In genomic region chr15:95196176-95196915, GRCh38 we compare ENCODE assay signal across 18 cellular contexts.
DNase-seq lines count a peak whose midpoint lies in the region; ATAC-seq and TF ChIP-seq lines count a peak whose summit lies in the region.
"Had no signal": no experiment of that assay in that cellular context is flagged by ENCODE, and none has a peak within 500 bp of the region (broad histone marks: within the 10 kb centered on the region; RNA-seq: fewer than 3 reads in every experiment).

No MANE protein-coding gene starts in this region.

- peak overlapping the region; percentile 45 for H3K18ac ChIP-seq in trophoblast cell (ENCODE audit: low read length)

- peak overlapping the region; percentile 37 for H2BK12ac ChIP-seq in trophoblast cell (ENCODE audit: low read length)

- peaks cover 17% of the 10 kb centered on the region for H3K4me1 ChIP-seq in PC-9 (replicated peaks; ENCODE audit: insufficient read depth)
- peaks cover 0 to 4% of the 10 kb centered on the region in 2 experiments for H3K4me1 ChIP-seq in trophoblast cell (ENCODE audit: control insufficient read depth in 1 of 2, insufficient read depth in 2 of 2, low read length in 2 of 2)
- H3K4me1 ChIP-seq: lower lobe of right lung had no signal

- DNase-seq in Daoy (ENCODE audit: low read depth) (peak; percentile 11), PC-9 (peak; percentile 9 to 70), epithelial cell of esophagus (ENCODE audit: low read depth) (peak; percentile 18), trophoblast cell (peak; percentile 81 to 91)
- no peak for DNase-seq in activated CD4-positive, alpha-beta T cell treated with anti-CD3 and anti-CD28 coated beads, Interleukin-2, amount 50 U/mL, for 4 hours
- DNase-seq in effector CD8-positive, alpha-beta T cell (lab: John Stamatoyannopoulos, UW) = no peak
- DNase-seq: CD4-positive, alpha-beta T cell; DMS79; lower lobe of right lung; naive B cell; NCI-H1930; NCI-H510A treated with DMSO at 0.1 percent for 48 hours; SIG-M5; tibial artery had no signal

- intact Hi-C loops in PC-9 (cut with micrococcal nuclease; ENCODE audit: unreplicated experiment) = no loop called here

- H3K14ac ChIP-seq in trophoblast cell (ENCODE audit: low read length) = peak overlapping the region; percentile 61

- H3K9ac ChIP-seq in trophoblast cell (ENCODE audit: low read length) = no peak overlapping the region

- WGBS in trophoblast cell (ENCODE audit: extremely low coverage, insufficient coverage, insufficient read length) = no CpG with 5 or more reads among the region's 17 CpGs

- no peak overlapping the region for H3K23ac ChIP-seq in trophoblast cell (ENCODE audit: low read length)

- H3K4me3 ChIP-seq in PC-9 = peak overlapping the region; percentile 42; the same call in 1 of the 2 replicates
- H3K4me3 ChIP-seq in epithelial cell of esophagus (ENCODE audit: low read length) = peak overlapping the region; percentile 38
- H3K4me3 ChIP-seq in trophoblast cell (ENCODE audit: low read depth, low read length) = no peak overlapping the region
- H3K4me3 ChIP-seq: cardiac muscle cell, lower lobe of right lung, tibial artery had no signal

- H3K27me3 ChIP-seq in PC-9 (ENCODE audit: insufficient read depth, low read depth) (no peaks in the 10 kb centered on the region), trophoblast cell (ENCODE audit: insufficient read depth, low read length) (no peaks in the 10 kb centered on the region)
- H3K27me3 ChIP-seq: cardiac muscle cell, tibial artery had no signal

- peak overlapping the region; percentile 77 for H4K91ac ChIP-seq in trophoblast cell (ENCODE audit: low read depth, low read length)

- peak overlapping the region; percentile 62 for H3K4ac ChIP-seq in trophoblast cell (ENCODE audit: low read depth, low read length)

- H3K79me2 ChIP-seq in PC-9 (ENCODE audit: low read depth) = no peaks in the 10 kb centered on the region
- H3K79me2 ChIP-seq in trophoblast cell (ENCODE audit: control insufficient read depth, insufficient read depth, low read length, poor library complexity) = no peaks in the 10 kb centered on the region

- no peaks in the 10 kb centered on the region for H3K9me3 ChIP-seq in PC-9 (ENCODE audit: insufficient read depth, low read depth)
- H3K9me3 ChIP-seq in trophoblast cell (ENCODE audit: insufficient read depth, low read depth, low read length) = no peaks in the 10 kb centered on the region
- H3K9me3 ChIP-seq: lower lobe of right lung, tibial artery had no signal

- H2AFZ ChIP-seq in PC-9 (peak overlapping the region; percentile 75), trophoblast cell (ENCODE audit: insufficient read depth, low read length, poor library complexity) (peak overlapping the region; percentile 78)

- no peak for TF ChIP-seq CTCF in PC-9 (conservative IDR thresholded peaks at IDR 0.05)
- TF ChIP-seq CTCF in epithelial cell of esophagus (IDR thresholded peaks at IDR 0.05; ENCODE audit: insufficient read depth, low read depth, low read length, missing control alignments) = no peak

- H4K8ac ChIP-seq in trophoblast cell (ENCODE audit: low read depth, low read length) = peak overlapping the region; percentile 47

- H3K36me3 ChIP-seq in PC-9 (ENCODE audit: low read depth) (no peaks in the 10 kb centered on the region), trophoblast cell (ENCODE audit: control insufficient read depth in 1 of 2, insufficient read depth in 2 of 2, low read length in 2 of 2) (no peaks in the 10 kb centered on the region)
- H3K36me3 ChIP-seq: cardiac muscle cell, lower lobe of right lung, tibial artery had no signal

- BruUV-seq in PC-9 (replicated peaks; lab: Mats Ljungman, UMichigan) = no TSS peak

- ATAC-seq in GM19455 (IDR thresholded peaks at IDR 0.05; ENCODE audit: unreplicated experiment) = no peak
- no peak for ATAC-seq in GM18511 (IDR thresholded peaks at IDR 0.05; ENCODE audit: unreplicated experiment)
- ATAC-seq: lower lobe of right lung; stimulated activated memory B cell treated with anti-CD40 and anti-IgM and Interleukin-4, amounts not matched to agents 10 μg/mL and 1 μg/mL and 100 μg/mL, for 72 hours had no signal

- H3K27ac ChIP-seq in PC-9 = peak overlapping the region; percentile 67
- H3K27ac ChIP-seq in trophoblast cell (ENCODE audit: low read depth, low read length) = peak overlapping the region; percentile 78
- H3K27ac ChIP-seq: cardiac muscle cell, lower lobe of right lung, tibial artery had no signal

- peak overlapping the region; percentile 43 for H4K12ac ChIP-seq in trophoblast cell (ENCODE audit: low read depth, low read length)

- peak overlapping the region; percentile 75 for H3K4me2 ChIP-seq in PC-9
- peak overlapping the region; percentile 61 for H3K4me2 ChIP-seq in trophoblast cell (ENCODE audit: low read length)

- peaks cover 5% of the 10 kb centered on the region; the same call in 1 of the 2 replicates for H3F3A ChIP-seq in PC-9 (ENCODE audit: insufficient read depth, low read depth)

- peak overlapping the region; percentile 83 for H2BK120ac ChIP-seq in trophoblast cell (ENCODE audit: insufficient read depth, low read length, poor library complexity)

- H2BK5ac ChIP-seq in trophoblast cell (ENCODE audit: low read depth, low read length, poor library complexity) = peak overlapping the region; percentile 63

- CTCF ChIA-PET in PC-9 (lab: Charles Lee) = interaction anchor here (0.6 kb wide), 1 partner anchor 91 kb away, joined by 3 read pairs; no protein-coding TSS in a partner anchor

- H2AK5ac ChIP-seq in trophoblast cell (ENCODE audit: low read length) = no peak overlapping the region

- H3K79me1 ChIP-seq in trophoblast cell (ENCODE audit: low read length) = peaks cover 7% of the 10 kb centered on the region

- POLR2A ChIA-PET in PC-9 (lab: Charles Lee; ENCODE audit: unreplicated experiment) = interaction anchor here (0.5 kb wide), 1 partner anchor 1255 kb away, joined by 3 read pairs; no protein-coding TSS in a partner anchor

- no peaks in the 10 kb centered on the region for H4K20me1 ChIP-seq in PC-9 (ENCODE audit: insufficient read depth)

- no peaks in the 10 kb centered on the region for H3K9me2 ChIP-seq in PC-9 (ENCODE audit: insufficient read depth)

Comparison
In these comparisons a context has a peak if more than half of its experiments do, and no peak if none do; other contexts are left out.
1. DNase-seq: peak in Daoy (single experiment), PC-9 (2 of 2), epithelial cell of esophagus (single experiment) and trophoblast cell (2 of 2); none in activated CD4-positive, alpha-beta T cell treated with anti-CD3 and anti-CD28 coated beads, Interleukin-2, amount 50 U/mL, for 4 hours (0 of 2) and effector CD8-positive, alpha-beta T cell (single experiment).